In genomic region chr4:7254736-7255487, GRCh38 we compare ENCODE assay signal across 11 cellular contexts.
A peak's percentile ranks its signal among the peaks of the same experiment; 100 is the strongest.
DNase-seq lines count a peak whose midpoint lies in the region; ATAC-seq, FAIRE-seq and TF ChIP-seq lines count a peak whose summit lies in the region.
"Had no signal": no experiment of that assay in that cellular context is flagged by ENCODE, and none has a peak within 500 bp of the region (broad histone marks: within the 10 kb centered on the region; RNA-seq: fewer than 3 reads in every experiment).

No MANE protein-coding gene starts in this region.

- no peaks in the 10 kb centered on the region for H3K23me2 ChIP-seq in H1 (ENCODE audit: low read depth, low read length)

- H3K79me1 ChIP-seq in H1 (ENCODE audit: low read depth, low read length): no peaks in the 10 kb centered on the region

- no peak overlapping the region for H2BK12ac ChIP-seq in H1 (ENCODE audit: low read depth, low read length)

- no peak overlapping the region for H2AK5ac ChIP-seq in H1 (ENCODE audit: low read depth, low read length)

- no peak overlapping the region; the same call in 1 of the 2 replicates for H2BK5ac ChIP-seq in H1 (ENCODE audit: low read depth, low read length)

- 89% methylated on average over 17 of the region's 17 CpGs; no CpG with 5 or more reads in 1 of the 2 experiments for WGBS in H1 (ENCODE audit: extremely low coverage in 1 of 2, insufficient coverage in 1 of 2, insufficient read length in 1 of 2, insufficient replicate concordance in 2 of 2, low coverage in 1 of 2, low lambda C conversion rate in 2 of 2, missing lambda C conversion rate in 1 of 2), 2 experiments

- no peaks in the 10 kb centered on the region for H3K36me3 Mint-ChIP-seq in mesothelial cell of epicardium

- ATAC-seq in GM19397 (IDR thresholded peaks at IDR 0.05; ENCODE audit: unreplicated experiment) (peak; percentile 76), HG03108 (IDR thresholded peaks at IDR 0.05; ENCODE audit: unreplicated experiment) (peak; percentile 93)

- TF ChIP-seq CTCF in H1 (IDR thresholded peaks at IDR 0.05; ENCODE audit: control extremely low read depth in 1 of 3, insufficient read depth in 1 of 3, low read depth in 1 of 3, low read length in 3 of 3) (no peak), mesothelial cell of epicardium (IDR thresholded peaks at IDR 0.05; ENCODE audit: unreplicated experiment) (no peak)

- H2BK120ac ChIP-seq in H1 (replicated peaks; ENCODE audit: low read depth, low read length): no peak overlapping the region

- H3K27me3 Mint-ChIP-seq in mesothelial cell of epicardium (ENCODE audit: low read depth): no peaks in the 10 kb centered on the region

- peak overlapping the region; percentile 63 for H4K8ac ChIP-seq in H1 (ENCODE audit: extremely low read depth, insufficient read depth, low read length)

- no peak overlapping the region for H3K27ac ChIP-seq in H1 (ENCODE audit: low read depth, low read length)

- H2BK15ac ChIP-seq in H1 (ENCODE audit: low read length): no peak overlapping the region

- FAIRE-seq in GM12892 (lab: Jason Lieb, UNC): peak; percentile 44
- FAIRE-seq in H1 (lab: Jason Lieb, UNC): no peak

- H2AFZ ChIP-seq in H1 (ENCODE audit: low read length): no peak overlapping the region

- H3K9ac ChIP-seq in H1 (replicated peaks in 1 of 4; ENCODE audit: extremely low read depth in 1 of 4, low read depth in 3 of 4, low read length in 3 of 4): no peak overlapping the region

- H3K23ac ChIP-seq in H1 (ENCODE audit: insufficient read length): no peak overlapping the region

- H3K4me1 Mint-ChIP-seq in mesothelial cell of epicardium: peaks cover 44% of the 10 kb centered on the region

- TF ChIP-seq POLR2A in GM12892 (IDR thresholded peaks at IDR 0.05; ENCODE audit: low read depth, low read length) (no peak), H1 (IDR thresholded peaks at IDR 0.05; ENCODE audit: control extremely low read depth in 1 of 2, low read depth in 2 of 2, low read length in 2 of 2) (no peak)

- POLR2A ChIA-PET in H1 (lab: Charles Lee; ENCODE audit: partially characterized antibody): no interaction called here

- H3K79me2 ChIP-seq in H1 (ENCODE audit: control insufficient read depth in 1 of 2, insufficient read depth in 2 of 2, low read length in 2 of 2): no peaks in the 10 kb centered on the region

- H3K27ac Mint-ChIP-seq in mesothelial cell of epicardium: no peak overlapping the region

- CTCF ChIA-PET in H1 (lab: Charles Lee; ENCODE audit: partially characterized antibody): no interaction called here

- H3K18ac ChIP-seq in H1 (ENCODE audit: extremely low read depth, low read length): no peak overlapping the region

- no peaks in the 10 kb centered on the region for H3K36me3 ChIP-seq in H1 (ENCODE audit: control insufficient read depth in 2 of 4, insufficient read depth in 4 of 4, low read length in 3 of 4)

- H2BK20ac ChIP-seq in H1 (ENCODE audit: low read length): no peak overlapping the region

- no peaks in the 10 kb centered on the region; a peak in 1 of 4 replicates for H3K9me3 ChIP-seq in H1 (ENCODE audit: insufficient read depth in 2 of 2, low read depth in 1 of 2, low read length in 1 of 2)

- H3K56ac ChIP-seq in H1 (replicated peaks; ENCODE audit: insufficient read length, low read depth, low read length): no peak overlapping the region

- no peaks in the 10 kb centered on the region for H3K27me3 ChIP-seq in H1 (replicated peaks in 1 of 4; ENCODE audit: control insufficient read depth in 3 of 4, extremely low read depth in 1 of 4, insufficient read depth in 3 of 4, low read length in 3 of 4)

- H3K4ac ChIP-seq in H1 (replicated peaks; ENCODE audit: insufficient read length, low read depth, low read length): peak overlapping the region; percentile 49

- TF ChIP-seq EP300 in H1 (IDR thresholded peaks at IDR 0.05; ENCODE audit: borderline replicate concordance in 1 of 2, low read depth in 2 of 2, low read length in 2 of 2): no peak

- H4K5ac ChIP-seq in H1 (ENCODE audit: insufficient read length, low read depth, low read length): no peak overlapping the region

- no peak overlapping the region for H3K4me2 ChIP-seq in H1 (ENCODE audit: insufficient read depth in 1 of 2, low read depth in 2 of 2, low read length in 2 of 2)

- H3K14ac ChIP-seq in H1 (ENCODE audit: insufficient read length): no peak overlapping the region

- no peaks in the 10 kb centered on the region; a peak in 2 of 7 replicates for H3K4me1 ChIP-seq in H1 (replicated peaks in 1 of 4; ENCODE audit: control insufficient read depth in 3 of 4, insufficient read depth in 4 of 4, low read length in 3 of 4)

- H3K9me3 Mint-ChIP-seq in mesothelial cell of epicardium: no peaks in the 10 kb centered on the region

- DNase-seq in GM12892 (ENCODE audit: insufficient read length) (no peak), H1 (ENCODE audit: low read depth in 1 of 2, low spot score in 2 of 2) (no peak), SW 1271 (lab: John Stamatoyannopoulos, UW) (no peak), mesothelial cell of epicardium (ENCODE audit: low spot score in 2 of 2, unreplicated experiment in 2 of 2) (no peak), HuH-7 (ENCODE audit: low spot score) (no peak)
- no peak for DNase-seq in activated CD4-positive, alpha-beta T cell treated with anti-CD3 and anti-CD28 coated beads for 1 hour
- DNase-seq: activated CD8-positive, alpha-beta memory T cell treated with anti-CD3 and anti-CD28 coated beads, Interleukin-2, amount 50 U/mL, for 4 hours; DND-41; stimulated activated CD4-positive, alpha-beta T cell treated with anti-CD3 and anti-CD28 coated beads, Interleukin-2, amount 100 ng/mL, for 24 hours had no signal

- H3K4me3 ChIP-seq in H1 (ENCODE audit: extremely low read depth in 1 of 4, insufficient read depth in 2 of 4, low read depth in 3 of 4, low read length in 4 of 4): no peak overlapping the region

- no peaks in the 10 kb centered on the region for H4K20me1 ChIP-seq in H1 (replicated peaks in 1 of 2; ENCODE audit: control insufficient read depth in 1 of 2, insufficient read depth in 2 of 2, low read length in 2 of 2)

- H4K91ac ChIP-seq in H1 (replicated peaks; ENCODE audit: insufficient read length, low read length): no peak overlapping the region

- no peak overlapping the region for H3K4me3 Mint-ChIP-seq in mesothelial cell of epicardium

- no peak for TF ChIP-seq RAD21 in H1 (IDR thresholded peaks at IDR 0.05 in 1 of 2, conservative IDR thresholded peaks at IDR 0.05 in 1 of 2; ENCODE audit: low read depth in 2 of 2, low read length in 2 of 2)

TF ChIP-seq in H1, 55 proteins besides CTCF, POLR2A, EP300 and RAD21:
- TF ChIP-seq SIX5 (IDR thresholded peaks at IDR 0.05; ENCODE audit: low read depth, low read length) (no peak), EZH2 (IDR thresholded peaks at IDR 0.05; ENCODE audit: low read depth, low read length, severe bottlenecking) (no peak), E2F6 (IDR thresholded peaks at IDR 0.05) (no peak), SIRT6 (IDR thresholded peaks at IDR 0.05; ENCODE audit: low read length) (no peak), KDM5A (IDR thresholded peaks at IDR 0.05; ENCODE audit: low read length) (no peak), SP4 (IDR thresholded peaks at IDR 0.05; ENCODE audit: low read length) (no peak), CTBP2 (IDR thresholded peaks at IDR 0.05; ENCODE audit: borderline replicate concordance, insufficient read depth, insufficient read length, low read length) (no peak), JUND (IDR thresholded peaks at IDR 0.05; ENCODE audit: low read length) (no peak), ASH2L (IDR thresholded peaks at IDR 0.05; ENCODE audit: low read length) (no peak), TEAD4 (IDR thresholded peaks at IDR 0.05; ENCODE audit: low read depth, low read length) (no peak), HDAC6 (IDR thresholded peaks at IDR 0.05; ENCODE audit: low read depth, low read length) (no peak), GTF2F1 (IDR thresholded peaks at IDR 0.05; ENCODE audit: borderline replicate concordance, low read depth, low read length) (no peak)
- TF ChIP-seq, protein P1, sequence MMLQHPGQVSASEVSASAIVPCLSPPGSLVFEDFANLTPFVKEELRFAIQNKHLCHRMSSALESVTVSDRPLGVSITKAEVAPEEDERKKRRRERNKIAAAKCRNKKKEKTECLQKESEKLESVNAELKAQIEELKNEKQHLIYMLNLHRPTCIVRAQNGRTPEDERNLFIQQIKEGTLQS (IDR thresholded peaks at IDR 0.05; ENCODE audit: insufficient read depth, low read depth, low read length): no peak
